In the genomic region with DNA sequence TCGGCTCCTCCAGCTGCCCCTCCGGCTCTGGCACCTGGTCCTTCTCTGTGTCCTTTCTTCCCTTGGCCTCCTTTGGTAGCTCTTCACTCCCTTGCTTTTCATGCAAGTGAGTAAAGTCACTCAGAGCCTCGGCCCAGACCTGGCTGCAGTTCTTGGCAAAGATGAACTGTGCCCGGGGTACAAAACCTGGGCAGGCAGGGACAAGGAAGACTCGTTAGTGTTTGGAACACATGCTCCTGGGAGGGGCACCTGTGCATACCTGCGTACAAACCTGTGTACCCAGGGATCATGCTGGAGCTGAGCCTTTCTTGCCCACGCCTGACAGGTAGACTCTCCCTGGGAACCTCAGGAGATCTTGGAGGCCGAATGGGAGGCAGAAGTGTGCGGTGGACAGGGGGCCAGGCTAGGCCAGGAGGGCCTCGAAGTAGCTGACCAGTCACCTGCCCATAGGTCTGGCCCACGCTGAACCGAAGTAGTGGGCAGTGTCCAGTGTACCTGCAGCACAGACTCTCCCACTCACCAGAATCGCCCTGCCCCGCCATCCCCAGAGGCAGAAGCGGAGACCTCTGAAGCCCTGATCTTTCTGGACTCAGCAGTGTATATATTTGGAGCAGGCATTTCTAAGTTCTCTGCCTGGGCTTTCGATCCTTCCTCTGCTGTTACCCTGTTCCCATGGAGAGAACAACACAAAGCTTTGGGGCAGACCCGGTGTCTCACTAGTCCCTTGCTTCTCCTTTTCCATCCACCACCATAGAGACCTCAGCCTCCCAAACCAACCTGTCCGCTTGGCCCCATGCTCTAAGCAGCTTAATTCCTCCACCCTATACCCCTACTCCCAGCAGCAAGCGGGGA, we compare ENCODE assay signal across 12 cellular contexts. TPM values are rescaled to one million over a fixed set of nuclear protein-coding genes. Genes with fewer than 3 reads are reported as not detected.
DNase-seq lines count a peak whose midpoint lies in the region; ATAC-seq and TF ChIP-seq lines count a peak whose summit lies in the region.
"Had no signal": no experiment of that assay in that cellular context is flagged by ENCODE, and none has a peak within 500 bp of the region (broad histone marks: within the 10 kb centered on the region; RNA-seq: fewer than 3 reads in every experiment).

No MANE protein-coding gene starts in this region.

- TF ChIP-seq CTCF in esophagus squamous epithelium (IDR thresholded peaks at IDR 0.05) (no peak), nephron progenitor cell (IDR thresholded peaks at IDR 0.05) (no peak), type B pancreatic cell (conservative IDR thresholded peaks at IDR 0.05) (no peak)

- no peaks in the 10 kb centered on the region for H3K27me3 Mint-ChIP-seq in activated CD8-positive, alpha-beta memory T cell treated with anti-CD3 and anti-CD28 coated beads, Interleukin-2, amount 10 ng/mL, durations not matched to agents 7 days and 5 days
- H3K27me3 Mint-ChIP-seq in nephron progenitor cell (ENCODE audit: low read depth, poor library complexity) (peaks cover 9% of the 10 kb centered on the region), type B pancreatic cell (peaks cover 2% of the 10 kb centered on the region)
- no peaks in the 10 kb centered on the region for H3K27me3 Mint-ChIP-seq in activated CD8-positive, alpha-beta T cell treated with anti-CD3 and anti-CD28 coated beads, Interleukin-2, amount 10 ng/mL, durations not matched to agents 7 days and 5 days (ENCODE audit: low read depth)

- 53 to 58% methylated on average over 5 to 14 of the region's 19 CpGs for WGBS in esophagus squamous epithelium, 2 donors

- H3K27me3 ChIP-seq in esophagus squamous epithelium, result no peaks in the 10 kb centered on the region

- ATAC-seq in activated CD8-positive, alpha-beta memory T cell treated with anti-CD3 and anti-CD28 coated beads, Interleukin-2, amount 10 ng/mL, durations not matched to agents 7 days and 5 days, result no peak
- ATAC-seq in activated CD8-positive, alpha-beta T cell treated with anti-CD3 and anti-CD28 coated beads, Interleukin-2, amount 10 ng/mL, durations not matched to agents 7 days and 5 days, result no peak

- CTCF ChIA-PET in activated CD8-positive, alpha-beta memory T cell treated with anti-CD3 and anti-CD28 coated beads, Interleukin-2, amount 10 ng/mL, durations not matched to agents 7 days and 5 days (lab: Charles Lee), result interaction anchor here (0.7 to 1.6 kb wide), 2 partner anchors 10 to 38 kb away, joined by 3 to 4 read pairs; no protein-coding TSS in a partner anchor
- CTCF ChIA-PET in activated CD8-positive, alpha-beta T cell treated with anti-CD3 and anti-CD28 coated beads, Interleukin-2, amount 10 ng/mL, durations not matched to agents 7 days and 5 days (lab: Charles Lee), result interaction anchor here (2.4 kb wide), 1 partner anchor 9 kb away, joined by 11 read pairs; no protein-coding TSS in a partner anchor

- no peaks in the 10 kb centered on the region for H3K9me3 ChIP-seq in esophagus squamous epithelium

- peak; percentile 44 for DNase-seq in activated CD8-positive, alpha-beta memory T cell treated with anti-CD3 and anti-CD28 coated beads, Interleukin-2, amount 50 U/mL, for 48 hours
- DNase-seq in activated CD8-positive, alpha-beta memory T cell treated with anti-CD3 and anti-CD28 coated beads, Interleukin-2, amount 10 ng/mL, durations not matched to agents 7 days and 5 days, result no peak
- DNase-seq in esophagus squamous epithelium (lab: John Stamatoyannopoulos, UW) (no peak), nephron progenitor cell (no peak), type B pancreatic cell (ENCODE audit: extremely low spot score, unreplicated experiment) (no peak), NCI-H510A (lab: John Stamatoyannopoulos, UW) (no peak), epidermal melanocyte (ENCODE audit: insufficient read length, low spot score) (no peak)
- DNase-seq in activated CD8-positive, alpha-beta T cell treated with anti-CD3 and anti-CD28 coated beads, Interleukin-2, amount 10 ng/mL, durations not matched to agents 7 days and 5 days, result no peak
- DNase-seq: cortex of kidney; DMS79; PC-9; stimulated activated naive CD4-positive, alpha-beta T cell treated with Interleukin-2 at 50 U/mL for 16 hours had no signal

- TF ChIP-seq POLR2A in esophagus squamous epithelium (IDR thresholded peaks at IDR 0.05), result no peak

- H3K4me1 Mint-ChIP-seq in activated CD8-positive, alpha-beta memory T cell treated with anti-CD3 and anti-CD28 coated beads, Interleukin-2, amount 10 ng/mL, durations not matched to agents 7 days and 5 days, result peaks cover 16% of the 10 kb centered on the region
- H3K4me1 Mint-ChIP-seq in nephron progenitor cell (peaks cover 22% of the 10 kb centered on the region), type B pancreatic cell (ENCODE audit: unreplicated experiment) (peaks cover 12% of the 10 kb centered on the region)
- peaks cover 12% of the 10 kb centered on the region for H3K4me1 Mint-ChIP-seq in activated CD8-positive, alpha-beta T cell treated with anti-CD3 and anti-CD28 coated beads, Interleukin-2, amount 10 ng/mL, durations not matched to agents 7 days and 5 days (ENCODE audit: low read depth)

- H3K36me3 ChIP-seq in esophagus squamous epithelium, result peaks cover 0 to 29% (median 3%) of the 10 kb centered on the region in 3 donors

- H3K4me1 ChIP-seq in esophagus squamous epithelium, result peaks cover 8 to 45% (median 24%) of the 10 kb centered on the region in 3 donors

- H3K4me3 ChIP-seq in esophagus squamous epithelium, result peak overlapping the region in 1 of 4 donors; percentile 16
- H3K4me3 ChIP-seq: PC-9 had no signal

- H3K9me3 Mint-ChIP-seq in activated CD8-positive, alpha-beta memory T cell treated with anti-CD3 and anti-CD28 coated beads, Interleukin-2, amount 10 ng/mL, durations not matched to agents 7 days and 5 days (ENCODE audit: low read depth), result no peaks in the 10 kb centered on the region
- H3K9me3 Mint-ChIP-seq in nephron progenitor cell, result no peaks in the 10 kb centered on the region
- no peaks in the 10 kb centered on the region for H3K9me3 Mint-ChIP-seq in type B pancreatic cell
- no peaks in the 10 kb centered on the region for H3K9me3 Mint-ChIP-seq in activated CD8-positive, alpha-beta T cell treated with anti-CD3 and anti-CD28 coated beads, Interleukin-2, amount 10 ng/mL, durations not matched to agents 7 days and 5 days (ENCODE audit: insufficient read depth)

- peak overlapping the region; percentile 63 to 80 (median 72) for H3K27ac ChIP-seq in esophagus squamous epithelium
- H3K27ac ChIP-seq: PC-9 had no signal

- POLR2A ChIA-PET in activated CD8-positive, alpha-beta T cell treated with anti-CD3 and anti-CD28 coated beads, Interleukin-2, amount 10 ng/mL, durations not matched to agents 7 days and 5 days (lab: Charles Lee), result no interaction called here

- intact Hi-C loops in esophagus squamous epithelium (cut with DNase I), result no loop called here

- H3K4me3 Mint-ChIP-seq in activated CD8-positive, alpha-beta memory T cell treated with anti-CD3 and anti-CD28 coated beads, Interleukin-2, amount 10 ng/mL, durations not matched to agents 7 days and 5 days, result no peak overlapping the region
- H3K4me3 Mint-ChIP-seq in nephron progenitor cell (peak overlapping the region; percentile 59), type B pancreatic cell (no peak overlapping the region)
- H3K4me3 Mint-ChIP-seq in activated CD8-positive, alpha-beta T cell treated with anti-CD3 and anti-CD28 coated beads, Interleukin-2, amount 10 ng/mL, durations not matched to agents 7 days and 5 days, result no peak overlapping the region

- H3K36me3 Mint-ChIP-seq in activated CD8-positive, alpha-beta memory T cell treated with anti-CD3 and anti-CD28 coated beads, Interleukin-2, amount 10 ng/mL, durations not matched to agents 7 days and 5 days, result peaks cover 3% of the 10 kb centered on the region
- peaks cover 8% of the 10 kb centered on the region for H3K36me3 Mint-ChIP-seq in nephron progenitor cell (ENCODE audit: low read depth)
- no peaks in the 10 kb centered on the region for H3K36me3 Mint-ChIP-seq in type B pancreatic cell
- H3K36me3 Mint-ChIP-seq in activated CD8-positive, alpha-beta T cell treated with anti-CD3 and anti-CD28 coated beads, Interleukin-2, amount 10 ng/mL, durations not matched to agents 7 days and 5 days (ENCODE audit: low read depth), result no peaks in the 10 kb centered on the region

- H3K27ac Mint-ChIP-seq in activated CD8-positive, alpha-beta memory T cell treated with anti-CD3 and anti-CD28 coated beads, Interleukin-2, amount 10 ng/mL, durations not matched to agents 7 days and 5 days, result no peak overlapping the region
- peak overlapping the region; percentile 88 for H3K27ac Mint-ChIP-seq in nephron progenitor cell
- H3K27ac Mint-ChIP-seq in type B pancreatic cell, result peak overlapping the region; percentile 57
- no peak overlapping the region for H3K27ac Mint-ChIP-seq in activated CD8-positive, alpha-beta T cell treated with anti-CD3 and anti-CD28 coated beads, Interleukin-2, amount 10 ng/mL, durations not matched to agents 7 days and 5 days

RNA-seq across cellular contexts. Expression of a gene that starts 41.9 kb away (rescaled TPM):
- total RNA-seq in activated CD8-positive, alpha-beta memory T cell treated with anti-CD3 and anti-CD28 coated beads, Interleukin-2, amount 10 ng/mL, durations not matched to agents 7 days and 5 days, result 10 to 100 TPM; 27.9 to 37.1 TPM
- total RNA-seq in esophagus squamous epithelium (10 to 100 TPM; 10.1 to 22.1 (median 14.4) TPM), type B pancreatic cell (ENCODE audit: low replicate concordance) (30.6 and 42.4 TPM in 2 replicates)
- total RNA-seq in activated CD8-positive, alpha-beta T cell treated with anti-CD3 and anti-CD28 coated beads, Interleukin-2, amount 10 ng/mL, durations not matched to agents 7 days and 5 days, result 10 to 100 TPM; 41.6 to 47.1 TPM

RNA-seq across cellular contexts. Expression of a gene that starts 55.1 kb away (rescaled TPM):
- total RNA-seq in activated CD8-positive, alpha-beta memory T cell treated with anti-CD3 and anti-CD28 coated beads, Interleukin-2, amount 10 ng/mL, durations not matched to agents 7 days and 5 days, result 10 to 100 TPM; 11.4 to 11.9 TPM
- total RNA-seq in esophagus squamous epithelium, result 1 to 10 TPM in 1 of 4 donors, under 1 TPM in 1, not detected in 2; 0.27 to 1.9 TPM
- 1.5 and 2.8 TPM in 2 replicates for total RNA-seq in type B pancreatic cell (ENCODE audit: low replicate concordance)
- total RNA-seq in activated CD8-positive, alpha-beta T cell treated with anti-CD3 and anti-CD28 coated beads, Interleukin-2, amount 10 ng/mL, durations not matched to agents 7 days and 5 days, result 10 to 100 TPM; 11.6 to 15.0 TPM

Comparison
In these comparisons a context has a peak if more than half of its experiments do, and no peak if none do; other contexts are left out.
1. H3K27ac Mint-ChIP-seq: peak in nephron progenitor cell (single experiment) and type B pancreatic cell (single experiment); none in activated CD8-positive, alpha-beta memory T cell treated with anti-CD3 and anti-CD28 coated beads, Interleukin-2, amount 10 ng/mL, durations not matched to agents 7 days and 5 days (single experiment) and activated CD8-positive, alpha-beta T cell treated with anti-CD3 and anti-CD28 coated beads, Interleukin-2, amount 10 ng/mL, durations not matched to agents 7 days and 5 days (single experiment).